Comparison of ENCODE assay signal across 17 cellular contexts in the genomic region with DNA sequence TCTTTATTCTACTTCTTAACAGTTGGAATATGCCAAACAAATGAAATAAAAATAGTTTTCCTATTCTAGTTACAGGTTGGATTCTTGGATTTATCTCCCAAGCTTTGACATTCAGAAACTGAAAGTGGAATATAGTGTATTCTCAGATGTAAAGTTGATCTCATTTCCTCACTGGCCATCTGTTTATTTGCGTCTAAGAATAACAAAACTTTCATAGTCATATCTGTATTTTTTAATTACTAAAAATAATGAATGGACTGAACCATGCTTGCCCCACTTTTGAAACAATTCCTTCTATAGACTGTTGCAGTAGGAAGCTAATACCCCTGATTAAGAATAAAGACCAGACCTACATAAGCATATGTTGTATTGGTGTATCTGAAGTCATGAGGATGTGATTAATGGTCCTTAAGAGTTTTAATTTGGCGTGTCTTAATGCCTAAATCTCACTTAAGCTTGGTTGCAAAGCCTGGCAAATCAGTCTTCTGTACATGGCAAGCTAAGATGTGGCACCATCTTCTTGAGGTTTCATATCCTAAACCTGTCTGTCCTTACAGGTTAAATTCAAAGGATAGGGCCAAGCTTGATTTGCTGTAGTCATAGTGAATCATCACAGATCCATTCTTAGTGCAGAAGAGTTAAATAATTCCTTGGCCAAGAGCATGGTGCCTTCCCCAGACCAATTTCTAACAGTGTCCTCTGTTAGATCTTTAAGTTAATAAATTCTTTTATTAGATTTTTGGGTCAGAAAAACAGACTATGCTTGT. TPM values are rescaled to one million over a fixed set of nuclear protein-coding genes. Genes with fewer than 3 reads are reported as not detected.
DNase-seq lines count a peak whose midpoint lies in the region; ATAC-seq, FAIRE-seq and TF ChIP-seq lines count a peak whose summit lies in the region.
"Had no signal": no experiment of that assay in that cellular context is flagged by ENCODE, and none has a peak within 500 bp of the region (broad histone marks: within the 10 kb centered on the region; RNA-seq: fewer than 3 reads in every experiment).

No MANE protein-coding gene starts in this region.

- no peaks in the 10 kb centered on the region for H3K9me2 ChIP-seq in HCT116 (ENCODE audit: insufficient read depth)
- H3K9me2 ChIP-seq in PC-9 (ENCODE audit: insufficient read depth), result no peaks in the 10 kb centered on the region

- POLR2A ChIA-PET in HCT116 (lab: Charles Lee) (interaction anchor here (1.6 kb wide), 1 partner anchor 60 kb away, joined by 4 read pairs; no protein-coding TSS in a partner anchor), PC-9 (lab: Charles Lee; ENCODE audit: unreplicated experiment) (no interaction called here)

- H3K27me3 ChIP-seq in HCT116 (ENCODE audit: insufficient read depth, low read length) (no peaks in the 10 kb centered on the region), PC-9 (ENCODE audit: insufficient read depth, low read depth) (no peaks in the 10 kb centered on the region), fibroblast of lung (ENCODE audit: control insufficient read depth, insufficient read depth, low read length) (no peaks in the 10 kb centered on the region), skeletal muscle tissue (ENCODE audit: control insufficient read depth in 3 of 3, insufficient read depth in 3 of 3, low read length in 3 of 3) (no peaks in the 10 kb centered on the region)
- H3K27me3 ChIP-seq: colonic mucosa, stomach had no signal

- H3K36me3 ChIP-seq in HCT116 (ENCODE audit: control insufficient read depth in 1 of 2, insufficient read depth in 2 of 2, low read length in 2 of 2), result no peaks in the 10 kb centered on the region
- H3K36me3 ChIP-seq in PC-9 (ENCODE audit: low read depth), result peaks cover 6% of the 10 kb centered on the region; the same call in 1 of the 2 replicates
- H3K36me3 ChIP-seq in fibroblast of lung (ENCODE audit: control insufficient read depth, insufficient read depth, low read length), result no peaks in the 10 kb centered on the region
- no peaks in the 10 kb centered on the region for H3K36me3 ChIP-seq in skeletal muscle tissue (ENCODE audit: control insufficient read depth in 3 of 3, insufficient read depth in 3 of 3, low read length in 3 of 3)
- H3K36me3 ChIP-seq in kidney (ENCODE audit: control insufficient read depth in 1 of 2, insufficient read depth in 2 of 2, low read length in 2 of 2), result no peaks in the 10 kb centered on the region
- H3K36me3 ChIP-seq: colonic mucosa had no signal

- ATAC-seq in HCT116 (no peak), GM18907 (IDR thresholded peaks at IDR 0.05; ENCODE audit: unreplicated experiment) (no peak)
- ATAC-seq: activated T-cell treated with anti-CD3 and anti-CD28 coated beads, Interleukin-2, amount 50 U/mL, for 4 hours; GM23338; right cardiac atrium had no signal

- no peak overlapping the region for H3K27ac ChIP-seq in HCT116 (ENCODE audit: low read depth, low read length)
- H3K27ac ChIP-seq in PC-9, result peak overlapping the region; percentile 17; the same call in 1 of the 2 replicates
- peak overlapping the region; percentile 19 for H3K27ac ChIP-seq in fibroblast of lung (ENCODE audit: insufficient read depth, low read length)
- H3K27ac ChIP-seq in skeletal muscle tissue (ENCODE audit: low read depth, low read length), result peak overlapping the region; percentile 36
- H3K27ac ChIP-seq in substantia nigra (ENCODE audit: low read depth, low read length, poor library complexity, severe bottlenecking), result no peak overlapping the region
- H3K27ac ChIP-seq in kidney (ENCODE audit: low read depth in 2 of 2, low read length in 2 of 2), result no peak overlapping the region
- H3K27ac ChIP-seq: colonic mucosa had no signal

- no peak for FAIRE-seq in kidney (lab: Jason Lieb, UNC)
- FAIRE-seq: GM19239 had no signal

- peaks cover 0 to 33% of the 10 kb centered on the region in 2 experiments; a peak in 2 of 4 replicates for H3K4me1 ChIP-seq in HCT116 (ENCODE audit: control insufficient read depth in 1 of 2, insufficient read depth in 2 of 2, low read length in 2 of 2)
- H3K4me1 ChIP-seq in PC-9 (replicated peaks; ENCODE audit: insufficient read depth), result peaks cover 48% of the 10 kb centered on the region
- H3K4me1 ChIP-seq in fibroblast of lung (ENCODE audit: control insufficient read depth, extremely low read depth, insufficient read depth, low read length), result peaks cover 33% of the 10 kb centered on the region
- H3K4me1 ChIP-seq in skeletal muscle tissue (ENCODE audit: control insufficient read depth in 3 of 3, insufficient read depth in 3 of 3, low read length in 3 of 3), result peaks cover 66 to 74% (median 71%) of the 10 kb centered on the region in 3 donors
- peaks cover 19 to 21% of the 10 kb centered on the region in 2 donors for H3K4me1 ChIP-seq in kidney (ENCODE audit: control insufficient read depth in 1 of 2, insufficient read depth in 1 of 2, low read depth in 1 of 2, low read length in 2 of 2)
- H3K4me1 ChIP-seq: colonic mucosa had no signal

- TF ChIP-seq CTCF in HCT116 (IDR thresholded peaks at IDR 0.05 in 2 of 3, conservative IDR thresholded peaks at IDR 0.05 in 1 of 3; ENCODE audit: borderline replicate concordance in 1 of 3, insufficient read depth in 1 of 3, low read depth in 2 of 3, low read length in 2 of 3) (no peak), PC-9 (conservative IDR thresholded peaks at IDR 0.05) (no peak), fibroblast of lung (conservative IDR thresholded peaks at IDR 0.05 in 1 of 2, IDR thresholded peaks at IDR 0.05 in 1 of 2; ENCODE audit: low read depth in 1 of 2, low read length in 2 of 2) (no peak), kidney (IDR thresholded peaks at IDR 0.05; ENCODE audit: borderline replicate concordance, extremely low read depth, insufficient read depth) (no peak)

- H3K9me3 ChIP-seq in HCT116 (ENCODE audit: control insufficient read depth in 1 of 2, insufficient read depth in 1 of 2, low read depth in 1 of 2, low read length in 2 of 2) (no peaks in the 10 kb centered on the region), PC-9 (ENCODE audit: insufficient read depth, low read depth) (no peaks in the 10 kb centered on the region), fibroblast of lung (ENCODE audit: control insufficient read depth, insufficient read depth, low read depth, low read length) (no peaks in the 10 kb centered on the region), skeletal muscle tissue (ENCODE audit: control insufficient read depth in 3 of 3, low read length in 3 of 3) (no peaks in the 10 kb centered on the region), kidney (ENCODE audit: control insufficient read depth in 1 of 2, low read length in 2 of 2) (no peaks in the 10 kb centered on the region)
- H3K9me3 ChIP-seq: colonic mucosa, stomach had no signal

- H3F3A ChIP-seq in PC-9 (ENCODE audit: insufficient read depth, low read depth), result peaks cover 26% of the 10 kb centered on the region; the same call in 1 of the 2 replicates

- H3K9ac ChIP-seq in HCT116 (ENCODE audit: low read length) (no peak overlapping the region), fibroblast of lung (ENCODE audit: insufficient read depth, low read length) (no peak overlapping the region), skeletal muscle tissue (ENCODE audit: low read depth in 1 of 3, low read length in 3 of 3) (no peak overlapping the region), kidney (ENCODE audit: low read length in 2 of 2) (no peak overlapping the region)

- BruUV-seq in HCT116 (replicated peaks; lab: Mats Ljungman, UMichigan) (no TSS peak), PC-9 (replicated peaks; lab: Mats Ljungman, UMichigan) (no TSS peak)

- no peak for TF ChIP-seq RAD21 in HCT116 (IDR thresholded peaks at IDR 0.05; ENCODE audit: low read depth)

- peaks cover 16% of the 10 kb centered on the region for H4K20me1 ChIP-seq in HCT116 (ENCODE audit: insufficient read depth)
- peaks cover 92% of the 10 kb centered on the region for H4K20me1 ChIP-seq in PC-9 (ENCODE audit: insufficient read depth)
- no peaks in the 10 kb centered on the region for H4K20me1 ChIP-seq in fibroblast of lung (ENCODE audit: control insufficient read depth, extremely low read depth, insufficient read depth, low read length)

- H2AFZ ChIP-seq in HCT116 (ENCODE audit: low read depth, low read length, poor library complexity, severe bottlenecking) (no peak overlapping the region), PC-9 (no peak overlapping the region), fibroblast of lung (ENCODE audit: low read length) (no peak overlapping the region)
- H2AFZ ChIP-seq: GM23338 had no signal

- CTCF ChIA-PET in HCT116 (lab: Charles Lee) (no interaction called here), PC-9 (lab: Charles Lee) (no interaction called here)

- H3K4me3 ChIP-seq in HCT116 (replicated peaks in 1 of 2; ENCODE audit: low read depth in 1 of 2, low read length in 2 of 2) (no peak overlapping the region), PC-9 (no peak overlapping the region), fibroblast of lung (replicated peaks in 1 of 4; ENCODE audit: control extremely low read depth in 1 of 4, insufficient read depth in 1 of 4, low read depth in 3 of 4, low read length in 4 of 4) (no peak overlapping the region), skeletal muscle tissue (ENCODE audit: low read length in 3 of 3) (no peak overlapping the region), kidney (ENCODE audit: low read length in 2 of 2) (no peak overlapping the region)
- H3K4me3 ChIP-seq: colonic mucosa, GM23338, stomach had no signal

- intact Hi-C loops in HCT116 (cut with micrococcal nuclease), result no loop called here
- intact Hi-C loops in PC-9 (cut with micrococcal nuclease; ENCODE audit: unreplicated experiment), result loop anchor here (5.0 kb wide), 1 partner anchor 32 kb away; no protein-coding TSS in a partner anchor
- intact Hi-C loops in kidney (cut with DNase I), result no loop called here

- H3K79me2 ChIP-seq in HCT116 (ENCODE audit: insufficient read depth, low read length) (peaks cover 90% of the 10 kb centered on the region), PC-9 (ENCODE audit: low read depth) (peaks cover 100% of the 10 kb centered on the region), fibroblast of lung (ENCODE audit: control insufficient read depth, insufficient read depth, low read length) (peaks cover 98% of the 10 kb centered on the region)

- H3K4me2 ChIP-seq in HCT116 (ENCODE audit: low read length), result 0 out of 2 replicates have a peak overlapping the region, but pooled peaks have one; percentile 4
- no peak overlapping the region for H3K4me2 ChIP-seq in PC-9
- H3K4me2 ChIP-seq in fibroblast of lung (ENCODE audit: extremely low read depth, insufficient read depth, low read length), result peak overlapping the region; percentile 70
- H3K4me2 ChIP-seq: GM23338 had no signal

- DNase-seq in HCT116 (ENCODE audit: low read depth, low spot score) (no peak), PC-9 (no peak), fibroblast of lung (ENCODE audit: low read depth in 2 of 2) (peak in 1 of 2 donors; percentile 21), substantia nigra (lab: John Stamatoyannopoulos, UW) (no peak), kidney (no peak), H4 (ENCODE audit: low spot score) (no peak)
- DNase-seq: activated CD4-positive, alpha-beta T cell treated with anti-CD3 and anti-CD28 coated beads for 48 hours; activated T-cell treated with anti-CD3 and anti-CD28 coated beads, Interleukin-2, amount 50 U/mL, for 4 hours; CD4-positive, alpha-beta T cell; colonic mucosa; foreskin melanocyte; right cardiac atrium; stomach had no signal

- no peak for TF ChIP-seq POLR2A in HCT116 (IDR thresholded peaks at IDR 0.05; ENCODE audit: borderline replicate concordance, extremely low read depth, insufficient read depth, insufficient read length)

- RAD21 ChIA-PET in HCT116 (lab: Charles Lee; ENCODE audit: low non-redundant PET in 1 of 2, low total read pairs in 2 of 2, uncharacterized antibody in 2 of 2, unreplicated experiment in 2 of 2), result no interaction called here

RNA-seq across cellular contexts. Expression of a gene that starts 58.9 kb away (rescaled TPM):
- 40.0 TPM for total RNA-seq in HCT116 (2021; ENCODE audit: unreplicated experiment)
- polyA plus RNA-seq in HCT116 (2012), result 20.9 and 25.9 TPM in 2 replicates
- total RNA-seq in PC-9 (2021), result 56.2 and 59.4 TPM in 2 replicates
- total RNA-seq in fibroblast of lung, result 53.7 and 63.9 TPM in 2 replicates
- 36.9 and 49.5 TPM in 2 replicates for polyA plus RNA-seq in fibroblast of lung
- polyA plus RNA-seq in fibroblast of lung (2012), result 28.1 and 46.7 TPM in 2 replicates
- 241 and 323 TPM in 2 replicates for polyA minus RNA-seq in fibroblast of lung (ENCODE audit: low replicate concordance)
- total RNA-seq in skeletal muscle tissue, result 30.8 TPM
- 76.1 TPM for total RNA-seq in kidney
- polyA plus RNA-seq in kidney (ENCODE audit: insufficient read depth, low read depth, low replicate concordance), result 9.4 TPM
- total RNA-seq in H4 (2014; rRNA removed; shearing (Covaris generic)), result 6.2 and 7.2 TPM in 2 replicates

Comparison
In these comparisons a context has a peak if more than half of its experiments do, and no peak if none do; other contexts are left out.
1. H3K27ac ChIP-seq: peak in PC-9 (single experiment), fibroblast of lung (single experiment) and skeletal muscle tissue (single experiment); none in HCT116 (single experiment), substantia nigra (single experiment) and kidney (0 of 2).